Comparison of ENCODE assay signal across 8 cellular contexts in genomic region chr5:1524481-1524798, GRCh38. TPM values are rescaled to one million over a fixed set of nuclear protein-coding genes. Genes with fewer than 3 reads are reported as not detected.
A peak's percentile ranks its signal among the peaks of the same experiment; 100 is the strongest.
DNase-seq lines count a peak whose midpoint lies in the region; ATAC-seq and TF ChIP-seq lines count a peak whose summit lies in the region.

No MANE protein-coding gene starts in this region.

- 0 out of 2 replicates have a peak, but pooled peaks cover 1% of the 10 kb centered on the region for H3K9me3 ChIP-seq in MG63
- no peaks in the 10 kb centered on the region for H3K9me3 ChIP-seq in ectodermal cell (ENCODE audit: control insufficient read depth, low read length)

- peaks cover 9 to 38% (median 19%) of the 10 kb centered on the region in 4 donors for H3K4me1 Mint-ChIP-seq in naive thymus-derived CD8-positive, alpha-beta T cell

- H3K4me3 ChIP-seq in AG10803 (ENCODE audit: low read length): peak overlapping the region; percentile 60
- H3K4me3 ChIP-seq in MG63: peak overlapping the region; percentile 69
- peak overlapping the region; percentile 64 for H3K4me3 ChIP-seq in ectodermal cell (ENCODE audit: insufficient read depth, low read depth, low read length)

- peaks cover 6% of the 10 kb centered on the region for H3K4me1 ChIP-seq in ectodermal cell (ENCODE audit: control insufficient read depth, insufficient read depth, low read length)

- no peak for ATAC-seq in naive thymus-derived CD8-positive, alpha-beta T cell
- no peak for ATAC-seq in GM18867 (IDR thresholded peaks at IDR 0.05; ENCODE audit: unreplicated experiment)
- no peak for ATAC-seq in GM21723 (IDR thresholded peaks at IDR 0.05; ENCODE audit: unreplicated experiment)

- DNase-seq in AG10803 (ENCODE audit: low read depth) (no peak), MG63 (peak; percentile 10), NCI-H748 (lab: John Stamatoyannopoulos, UW; ENCODE audit: unreplicated experiment) (no peak)
- no peak for DNase-seq in naive thymus-derived CD8-positive, alpha-beta T cell
- no peak for DNase-seq in stimulated activated CD4-positive, alpha-beta T cell treated with anti-CD3 and anti-CD28 coated beads, Interleukin-15, amount 100 ng/mL, for 24 hours

- H3K27me3 ChIP-seq in MG63 (no peaks in the 10 kb centered on the region), ectodermal cell (ENCODE audit: control insufficient read depth, insufficient read depth, low read length, poor library complexity, severe bottlenecking) (peaks cover 6% of the 10 kb centered on the region)

- WGBS in ectodermal cell, 2 experiments: 82 to 87% methylated on average over 13 of the region's 13 CpGs

- H3K36me3 ChIP-seq in MG63 (peaks cover 33% of the 10 kb centered on the region), ectodermal cell (ENCODE audit: control insufficient read depth, insufficient read depth, low read length) (peaks cover 12% of the 10 kb centered on the region)

- H3K27me3 Mint-ChIP-seq in naive thymus-derived CD8-positive, alpha-beta T cell: no peaks in the 10 kb centered on the region

- H3K4me3 Mint-ChIP-seq in naive thymus-derived CD8-positive, alpha-beta T cell: peak overlapping the region; percentile 44 to 82 (median 64)

- peak overlapping the region in 7 of 10 donors; percentile 20 to 78 (median 57) for H3K27ac Mint-ChIP-seq in naive thymus-derived CD8-positive, alpha-beta T cell

- H3K36me3 Mint-ChIP-seq in naive thymus-derived CD8-positive, alpha-beta T cell: peaks cover 0 to 8% (median 0%) of the 10 kb centered on the region in 3 donors

- H3K27ac ChIP-seq in ectodermal cell (ENCODE audit: insufficient read depth, low read depth, low read length, poor library complexity, severe bottlenecking): no peak overlapping the region

- no peaks in the 10 kb centered on the region for H3K9me3 Mint-ChIP-seq in naive thymus-derived CD8-positive, alpha-beta T cell

- TF ChIP-seq CTCF in AG10803 (conservative IDR thresholded peaks at IDR 0.05; ENCODE audit: low read length): no peak

- POLR2A ChIA-PET in naive thymus-derived CD8-positive, alpha-beta T cell (lab: Charles Lee): interaction anchor here (1.0 to 1.9 kb wide), 6 partner anchors 9 to 139 kb away, joined by 3 to 16 read pairs (median 6); no protein-coding TSS in a partner anchor

RNA-seq across cellular contexts. Expression of gene LPCAT1, which starts 0.7 kb away (rescaled TPM):
- total RNA-seq in MG63 (2014; rRNA removed; shearing (Covaris generic); ENCODE audit: low replicate concordance): 130 and 166 TPM in 2 replicates
- polyA plus RNA-seq in ectodermal cell (2013, experiment 1 of 4): 119 TPM
- 100 TPM for polyA plus RNA-seq in ectodermal cell (2013, experiment 2 of 4)
- 67.6 TPM for polyA plus RNA-seq in ectodermal cell (2013, experiment 3 of 4)
- 78.1 TPM for polyA plus RNA-seq in ectodermal cell (2013, experiment 4 of 4)
- total RNA-seq in naive thymus-derived CD8-positive, alpha-beta T cell: 10 to 100 TPM; 40.3 to 46.1 TPM
- polyA plus RNA-seq in naive thymus-derived CD8-positive, alpha-beta T cell: 10 to 100 TPM; 18.6 to 46.3 (median 20.9) TPM
